ENCODE assay signal across 12 cellular contexts in genomic region chr6:169427856-169428255, GRCh38.
A peak's percentile ranks its signal among the peaks of the same experiment; 100 is the strongest.
DNase-seq lines count a peak whose midpoint lies in the region; ATAC-seq and TF ChIP-seq lines count a peak whose summit lies in the region.
"Had no signal": no experiment of that assay in that cellular context is flagged by ENCODE, and none has a peak within 500 bp of the region (broad histone marks: within the 10 kb centered on the region; RNA-seq: fewer than 3 reads in every experiment).

No MANE protein-coding gene starts in this region.

- H3K27ac ChIP-seq in PC-9, result no peak overlapping the region
- H3K27ac ChIP-seq: C4-2B had no signal

- H2AFZ ChIP-seq in PC-9, result 0 out of 2 replicates have a peak overlapping the region, but pooled peaks have one; percentile 57

- H3K4me1 ChIP-seq in PC-9 (replicated peaks; ENCODE audit: insufficient read depth), result no peaks in the 10 kb centered on the region

- no peaks in the 10 kb centered on the region for H3K36me3 ChIP-seq in PC-9 (ENCODE audit: low read depth)

- peaks cover 8% of the 10 kb centered on the region; the same call in 1 of the 2 replicates for H3K9me3 ChIP-seq in PC-9 (ENCODE audit: insufficient read depth, low read depth)

- no peak for DNase-seq in AG04449 (ENCODE audit: low read depth, low spot score)
- no peak for DNase-seq in PC-9
- peak; percentile 58 for DNase-seq in fibroblast of the aortic adventitia (ENCODE audit: low read depth)
- DNase-seq in non-pigmented ciliary epithelial cell (ENCODE audit: low read depth), result peak; percentile 30
- no peak for DNase-seq in central memory CD4-positive, alpha-beta T cell
- DNase-seq in natural killer cell treated with Interleukin-12 subunit alpha and Interleukin-12 subunit beta and Interleukin-15 and Interleukin-18, amount 100 ng/mL, for 72 hours (ENCODE audit: low spot score), result no peak
- DNase-seq in NCI-H1417 treated with DMSO at 0.1 percent for 48 hours (lab: John Stamatoyannopoulos, UW), result no peak
- DNase-seq: activated B cell treated with CpG ODN at 0.5 μM for 24 hours; naive thymus-derived CD4-positive, alpha-beta T cell; NCI-H2081 treated with DMSO at 0.1 percent for 48 hours had no signal

- H3K36me3 Mint-ChIP-seq in natural killer cell treated with Interleukin-12 subunit alpha and Interleukin-12 subunit beta and Interleukin-15 and Interleukin-18, amount 100 ng/mL, for 72 hours, result peaks cover 15% of the 10 kb centered on the region

- CTCF ChIA-PET in AG04449 (lab: Yijun Ruan, JAX), result interaction anchor here (1.6 kb wide), 1 partner anchor 77 kb away, joined by 3 read pairs; no protein-coding TSS in a partner anchor
- CTCF ChIA-PET in PC-9 (lab: Charles Lee), result no interaction called here

- H3F3A ChIP-seq in PC-9 (ENCODE audit: insufficient read depth, low read depth), result no peaks in the 10 kb centered on the region

- BruUV-seq in PC-9 (replicated peaks; lab: Mats Ljungman, UMichigan), result no TSS peak

- H4K20me1 ChIP-seq in PC-9 (ENCODE audit: insufficient read depth), result no peaks in the 10 kb centered on the region

- H3K27me3 ChIP-seq in PC-9 (ENCODE audit: insufficient read depth, low read depth), result 0 out of 2 replicates have a peak, but pooled peaks cover 3% of the 10 kb centered on the region

- H3K9me2 ChIP-seq in PC-9 (ENCODE audit: insufficient read depth), result no peaks in the 10 kb centered on the region

- H3K9me3 Mint-ChIP-seq in natural killer cell treated with Interleukin-12 subunit alpha and Interleukin-12 subunit beta and Interleukin-15 and Interleukin-18, amount 100 ng/mL, for 72 hours, result peaks cover 13% of the 10 kb centered on the region

- H3K4me3 ChIP-seq in AG04449 (ENCODE audit: low read depth, low read length), result peak overlapping the region; percentile 18
- no peak overlapping the region for H3K4me3 ChIP-seq in PC-9
- no peak overlapping the region for H3K4me3 ChIP-seq in fibroblast of the aortic adventitia (ENCODE audit: low read depth, low read length)

- H3K27ac Mint-ChIP-seq in natural killer cell treated with Interleukin-12 subunit alpha and Interleukin-12 subunit beta and Interleukin-15 and Interleukin-18, amount 100 ng/mL, for 72 hours, result no peak overlapping the region
- H3K27ac Mint-ChIP-seq: activated B cell treated with CpG ODN at 0.5 μM for 24 hours; naive thymus-derived CD4-positive, alpha-beta T cell had no signal

- H3K27me3 Mint-ChIP-seq in natural killer cell treated with Interleukin-12 subunit alpha and Interleukin-12 subunit beta and Interleukin-15 and Interleukin-18, amount 100 ng/mL, for 72 hours, result peaks cover 0 to 2% of the 10 kb centered on the region in 2 donors
- H3K27me3 Mint-ChIP-seq: activated B cell treated with CpG ODN at 0.5 μM for 24 hours had no signal

- no peak for ATAC-seq in natural killer cell treated with Interleukin-12 subunit alpha and Interleukin-12 subunit beta and Interleukin-15 and Interleukin-18, amount 100 ng/mL, for 72 hours
- no peak for ATAC-seq in HG02870 (IDR thresholded peaks at IDR 0.05; ENCODE audit: unreplicated experiment)
- ATAC-seq: naive thymus-derived CD4-positive, alpha-beta T cell had no signal

- TF ChIP-seq CTCF in AG04449 (IDR thresholded peaks at IDR 0.05; ENCODE audit: insufficient read depth, low read length, missing control alignments) (no peak), PC-9 (conservative IDR thresholded peaks at IDR 0.05) (no peak), fibroblast of the aortic adventitia (IDR thresholded peaks at IDR 0.05; ENCODE audit: insufficient read depth, low read length) (no peak)

- peak overlapping the region; percentile 56 for H3K4me2 ChIP-seq in PC-9

- no peak overlapping the region for H3K4me3 Mint-ChIP-seq in natural killer cell treated with Interleukin-12 subunit alpha and Interleukin-12 subunit beta and Interleukin-15 and Interleukin-18, amount 100 ng/mL, for 72 hours
- H3K4me3 Mint-ChIP-seq: activated B cell treated with CpG ODN at 0.5 μM for 24 hours; naive thymus-derived CD4-positive, alpha-beta T cell had no signal

- H3K79me2 ChIP-seq in PC-9 (ENCODE audit: low read depth), result no peaks in the 10 kb centered on the region

- POLR2A ChIA-PET in AG04449 (lab: Yijun Ruan, JAX), result no interaction called here
- POLR2A ChIA-PET in PC-9 (lab: Charles Lee; ENCODE audit: unreplicated experiment), result no interaction called here

- intact Hi-C loops in PC-9 (cut with micrococcal nuclease; ENCODE audit: unreplicated experiment), result no loop called here

- no peaks in the 10 kb centered on the region for H3K4me1 Mint-ChIP-seq in natural killer cell treated with Interleukin-12 subunit alpha and Interleukin-12 subunit beta and Interleukin-15 and Interleukin-18, amount 100 ng/mL, for 72 hours (ENCODE audit: low read depth in 2 of 2)
- H3K4me1 Mint-ChIP-seq: activated B cell treated with CpG ODN at 0.5 μM for 24 hours; naive thymus-derived CD4-positive, alpha-beta T cell had no signal

Comparison
In these comparisons a context has a peak if more than half of its experiments do, and no peak if none do; other contexts are left out.
1. DNase-seq: peak in fibroblast of the aortic adventitia (single experiment) and non-pigmented ciliary epithelial cell (single experiment); none in AG04449 (single experiment), PC-9 (0 of 2), central memory CD4-positive, alpha-beta T cell (single experiment), natural killer cell treated with Interleukin-12 subunit alpha and Interleukin-12 subunit beta and Interleukin-15 and Interleukin-18, amount 100 ng/mL, for 72 hours (single experiment) and NCI-H1417 treated with DMSO at 0.1 percent for 48 hours (single experiment).